Comparison of ENCODE assay signal across 8 cellular contexts in the genomic region with DNA sequence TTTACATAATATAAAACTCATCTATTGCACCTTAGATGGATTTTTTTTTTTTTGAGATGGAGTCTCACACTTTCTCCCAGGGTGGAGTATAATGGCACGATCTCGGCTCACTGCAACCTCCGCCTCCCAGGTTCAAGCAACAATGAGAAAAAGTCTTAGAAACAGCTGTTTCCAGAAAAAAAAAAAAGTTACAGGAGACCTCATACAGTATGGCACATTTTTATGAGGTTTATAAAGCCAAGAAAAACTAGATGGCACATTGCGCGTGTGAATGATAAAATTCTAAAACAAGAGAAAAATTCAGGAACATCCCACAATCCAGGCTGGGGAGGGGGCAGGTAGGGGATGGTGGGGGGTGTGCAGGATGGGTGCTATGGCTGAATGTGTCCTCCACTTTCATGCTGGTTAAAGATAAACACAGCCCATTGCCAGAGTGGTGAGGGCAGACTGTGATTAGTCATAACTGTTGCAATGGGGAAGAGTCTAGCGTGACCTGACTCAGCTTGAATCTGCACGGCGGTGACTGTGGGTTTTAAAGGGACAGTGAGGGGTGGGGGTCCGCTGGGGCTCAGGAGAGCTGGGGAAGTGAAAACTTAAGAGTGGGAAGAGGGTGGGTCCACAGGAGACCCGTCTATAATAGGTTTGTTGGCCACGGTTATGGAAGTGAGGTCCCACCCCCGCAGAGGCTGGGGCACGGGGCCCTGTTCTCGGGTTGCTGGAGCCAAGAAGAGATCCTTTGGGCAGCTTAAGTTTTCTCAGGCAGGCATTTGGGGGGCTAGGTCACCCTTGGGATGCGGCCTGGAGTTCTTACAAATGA. TPM values are rescaled to one million over a fixed set of nuclear protein-coding genes. Genes with fewer than 3 reads are reported as not detected.
A peak's percentile ranks its signal among the peaks of the same experiment; 100 is the strongest.
DNase-seq lines count a peak whose midpoint lies in the region; ATAC-seq and TF ChIP-seq lines count a peak whose summit lies in the region.

No MANE protein-coding gene starts in this region.

- H3K4me3 ChIP-seq in epithelial cell of proximal tubule (ENCODE audit: low read depth, low read length): no peak overlapping the region
- H3K4me3 ChIP-seq in testis: no peak overlapping the region

- H3K27me3 Mint-ChIP-seq in progenitor cell of endocrine pancreas: no peaks in the 10 kb centered on the region

- H3K36me3 ChIP-seq in testis (ENCODE audit: low read depth, missing control alignments): no peaks in the 10 kb centered on the region

- no peaks in the 10 kb centered on the region for H3K27me3 ChIP-seq in testis

- peaks cover 5% of the 10 kb centered on the region for H3K36me3 Mint-ChIP-seq in progenitor cell of endocrine pancreas (ENCODE audit: insufficient read depth)

- TF ChIP-seq CTCF in epithelial cell of proximal tubule (conservative IDR thresholded peaks at IDR 0.05; ENCODE audit: low read depth, low read length) (no peak), testis (IDR thresholded peaks at IDR 0.05) (no peak), progenitor cell of endocrine pancreas (IDR thresholded peaks at IDR 0.05; ENCODE audit: unreplicated experiment) (no peak)

- intact Hi-C loops in testis (cut with DNase I; ENCODE audit: low total_unique reads): no loop called here

- H3K9me3 Mint-ChIP-seq in progenitor cell of endocrine pancreas (ENCODE audit: low read depth): no peaks in the 10 kb centered on the region

- no peak overlapping the region for H3K27ac ChIP-seq in testis

- no peaks in the 10 kb centered on the region for H3K9me3 ChIP-seq in testis

- no peak overlapping the region for H3K4me3 Mint-ChIP-seq in progenitor cell of endocrine pancreas (ENCODE audit: low read depth)

- no peak for TF ChIP-seq POLR2A in testis (IDR thresholded peaks at IDR 0.05)

- WGBS in testis, 2 donors: 72 to 79% methylated on average over 15 of the region's 15 CpGs

- no peaks in the 10 kb centered on the region for H3K4me1 ChIP-seq in testis

- DNase-seq in COLO668 (lab: John Stamatoyannopoulos, UW; ENCODE audit: unreplicated experiment) (peak; percentile 11), SIG-M5 (lab: John Stamatoyannopoulos, UW) (peak; percentile 18), epithelial cell of proximal tubule (ENCODE audit: low read depth) (peak; percentile 70), testis (no peak), progenitor cell of endocrine pancreas (ENCODE audit: low spot score, unreplicated experiment) (no peak)
- DNase-seq in stimulated activated CD4-positive, alpha-beta T cell treated with anti-CD3 and anti-CD28 coated beads, Interleukin-4, amount 100 ng/mL, for 24 hours: peak; percentile 55

- H3K4me1 Mint-ChIP-seq in progenitor cell of endocrine pancreas (ENCODE audit: low read depth): no peaks in the 10 kb centered on the region

- H3K27ac Mint-ChIP-seq in progenitor cell of endocrine pancreas: no peak overlapping the region

- ATAC-seq in GM19043 (IDR thresholded peaks at IDR 0.05; ENCODE audit: low read depth, unreplicated experiment) (peak; percentile 99), HG03064 (IDR thresholded peaks at IDR 0.05; ENCODE audit: low read depth, unreplicated experiment) (peak; percentile 99)

RNA-seq across cellular contexts. Expression of gene LRRC27, which starts 11.9 kb away (rescaled TPM):
- total RNA-seq in epithelial cell of proximal tubule (3.1 and 5.8 TPM in 2 replicates), testis (100 to 1,000 TPM in 1 of 2 donors, 10 to 100 TPM in 1; 49.4 to 110 TPM), progenitor cell of endocrine pancreas (21.7 and 22.1 TPM in 2 replicates)
- polyA plus RNA-seq in testis (ENCODE audit: insufficient read depth, low read depth, low replicate concordance): 164 TPM

RNA-seq across cellular contexts. Expression of gene STK32C, which starts 12.3 kb away (rescaled TPM):
- 13.0 and 25.9 TPM in 2 replicates for total RNA-seq in epithelial cell of proximal tubule
- total RNA-seq in testis: 10 to 100 TPM; 33.9 to 34.2 TPM
- polyA plus RNA-seq in testis (ENCODE audit: insufficient read depth, low read depth, low replicate concordance): 49.0 TPM
- 8.4 and 10.0 TPM in 2 replicates for total RNA-seq in progenitor cell of endocrine pancreas

Comparison
In these comparisons a context has a peak if more than half of its experiments do, and no peak if none do; other contexts are left out.
1. DNase-seq: peak in COLO668 (single experiment), SIG-M5 (single experiment), epithelial cell of proximal tubule (single experiment) and stimulated activated CD4-positive, alpha-beta T cell treated with anti-CD3 and anti-CD28 coated beads, Interleukin-4, amount 100 ng/mL, for 24 hours (single experiment); none in testis (single experiment) and progenitor cell of endocrine pancreas (single experiment).